In the genomic region with DNA sequence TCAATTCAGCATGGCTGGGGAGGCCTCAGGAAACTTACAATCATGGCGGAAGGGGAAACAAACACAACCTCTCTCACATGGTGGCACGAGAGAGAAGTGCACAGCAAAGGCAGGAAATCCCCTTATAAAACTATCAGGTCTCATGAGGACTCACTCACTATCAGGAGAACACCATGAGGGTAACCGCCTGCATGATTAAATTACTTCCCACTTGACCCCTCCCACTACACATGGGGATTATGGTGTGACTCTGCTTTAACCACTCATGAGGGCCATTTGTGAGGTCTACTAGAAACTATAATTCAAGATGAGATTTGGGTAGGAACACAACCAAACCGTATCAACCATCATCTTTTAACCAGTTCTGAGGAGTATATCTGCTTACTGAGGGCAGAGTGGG, we compare ENCODE assay signal across 14 cellular contexts.
DNase-seq lines count a peak whose midpoint lies in the region; ATAC-seq lines count a peak whose summit lies in the region.
"Had no signal": no experiment of that assay in that cellular context is flagged by ENCODE, and none has a peak within 500 bp of the region (broad histone marks: within the 10 kb centered on the region; RNA-seq: fewer than 3 reads in every experiment).

No MANE protein-coding gene starts in this region.

- ATAC-seq in left cardiac atrium (peak; percentile 62 to 76), left ventricle myocardium superior (peak; percentile 17)
- ATAC-seq: CD8-positive, alpha-beta T cell had no signal

- intact Hi-C loops in left cardiac atrium (cut with DNase I) (loop anchor here in 1 of 2 donors (10.0 kb wide), 2 partner anchors 200 to 410 kb away; no protein-coding TSS in a partner anchor), cardiac septum (cut with DNase I) (no loop called here), left ventricle myocardium superior (cut with micrococcal nuclease) (no loop called here)

- DNase-seq in NCI-H748 (lab: John Stamatoyannopoulos, UW; ENCODE audit: unreplicated experiment) (peak; percentile 14), NCI-H748 treated with DMSO at 0.1 percent for 48 hours (lab: John Stamatoyannopoulos, UW) (no peak), left cardiac atrium (no peak), cardiac septum (ENCODE audit: low spot score) (no peak), left ventricle myocardium superior (no peak), NCI-H2171 treated with DMSO at 0.1 percent for 48 hours (lab: John Stamatoyannopoulos, UW) (no peak), superior temporal gyrus (ENCODE audit: extremely low spot score) (no peak)
- DNase-seq: Caco-2; CD4-positive, CD25-positive, alpha-beta regulatory T cell; CD8-positive, alpha-beta T cell; DMS153; DND-41; GOT3; HFFc6 had no signal
